In the genomic region with DNA sequence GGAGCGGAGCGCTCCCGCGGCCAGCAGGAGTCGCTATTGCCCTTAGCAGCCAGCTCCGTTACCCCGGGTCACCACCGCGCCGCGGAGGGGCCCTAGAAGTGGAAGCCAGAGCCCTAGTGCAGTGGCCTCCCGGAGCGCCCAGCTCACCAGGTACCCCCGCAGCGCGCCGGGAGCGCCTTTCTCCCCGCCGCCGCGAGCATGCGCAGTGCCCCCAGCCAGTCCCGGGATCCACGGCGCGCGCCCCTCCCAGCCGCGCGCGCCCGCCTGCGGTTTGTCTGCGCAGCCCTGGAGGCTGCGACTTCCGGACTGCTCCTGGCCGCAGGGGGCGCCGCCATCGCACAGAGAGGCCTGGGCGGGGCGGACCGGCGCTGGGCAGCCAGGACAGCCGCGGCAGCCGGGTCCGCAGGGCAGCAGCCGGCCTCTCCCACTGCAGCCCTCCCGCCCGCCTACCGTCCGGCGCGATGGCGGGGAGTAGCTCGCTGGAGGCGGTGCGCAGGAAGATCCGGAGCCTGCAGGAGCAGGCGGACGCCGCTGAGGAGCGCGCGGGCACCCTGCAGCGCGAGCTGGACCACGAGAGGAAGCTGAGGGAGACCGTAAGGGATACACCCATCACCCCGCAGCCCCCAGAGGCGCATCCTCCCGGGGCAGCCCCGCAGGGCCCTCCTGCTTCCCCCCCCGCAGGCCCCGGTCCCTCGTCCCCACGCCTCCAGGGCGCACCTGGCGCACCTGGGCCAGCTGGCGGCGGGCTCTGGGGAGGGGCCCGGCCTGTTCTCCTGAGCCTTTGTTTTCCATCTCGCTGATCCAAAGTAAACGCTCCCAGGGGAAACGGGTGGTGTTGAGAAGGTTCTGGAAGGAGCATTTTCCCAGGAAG, we compare ENCODE assay signal across 8 cellular contexts. TPM values are rescaled to one million over a fixed set of nuclear protein-coding genes. Genes with fewer than 3 reads are reported as not detected.
A peak's percentile ranks its signal among the peaks of the same experiment; 100 is the strongest.
DNase-seq lines count a peak whose midpoint lies in the region; ATAC-seq and TF ChIP-seq lines count a peak whose summit lies in the region.

No MANE protein-coding gene starts in this region.

- intact Hi-C loops in activated CD8-positive, alpha-beta T cell treated with anti-CD3 and anti-CD28 coated beads for 36 hours (cut with micrococcal nuclease): loop anchor here (5.0 kb wide), 2 partner anchors 44 to 354 kb away; no protein-coding TSS in a partner anchor

- POLR2A ChIA-PET in activated CD8-positive, alpha-beta T cell treated with anti-CD3 and anti-CD28 coated beads for 36 hours (lab: Charles Lee): interaction anchor here (0.7 to 1.2 kb wide), 2 partner anchors 8 to 660 kb away, joined by 3 read pairs; no protein-coding TSS in a partner anchor

- H3K4me1 ChIP-seq in CD4-positive, CD25-positive, alpha-beta regulatory T cell (ENCODE audit: control insufficient read depth, insufficient read depth, low read length, poor library complexity, severe bottlenecking): peaks cover 26% of the 10 kb centered on the region
- peaks cover 32% of the 10 kb centered on the region for H3K4me1 ChIP-seq in ectodermal cell (ENCODE audit: control insufficient read depth, insufficient read depth, low read length)

- H3K36me3 Mint-ChIP-seq in CD4-positive, CD25-positive, alpha-beta regulatory T cell: no peaks in the 10 kb centered on the region
- no peaks in the 10 kb centered on the region for H3K36me3 Mint-ChIP-seq in activated CD8-positive, alpha-beta T cell treated with anti-CD3 and anti-CD28 coated beads for 36 hours (ENCODE audit: low read depth)

- no peaks in the 10 kb centered on the region for H3K9me3 Mint-ChIP-seq in CD4-positive, CD25-positive, alpha-beta regulatory T cell
- no peaks in the 10 kb centered on the region for H3K9me3 Mint-ChIP-seq in activated CD8-positive, alpha-beta T cell treated with anti-CD3 and anti-CD28 coated beads for 36 hours

- no peaks in the 10 kb centered on the region for H3K36me3 ChIP-seq in CD4-positive, CD25-positive, alpha-beta regulatory T cell (ENCODE audit: control insufficient read depth, insufficient read depth, low read length)
- H3K36me3 ChIP-seq in ectodermal cell (ENCODE audit: control insufficient read depth, insufficient read depth, low read length): peaks cover 9% of the 10 kb centered on the region

- H3K4me1 Mint-ChIP-seq in CD4-positive, CD25-positive, alpha-beta regulatory T cell: peaks cover 8 to 33% (median 18%) of the 10 kb centered on the region in 4 donors
- peaks cover 7% of the 10 kb centered on the region for H3K4me1 Mint-ChIP-seq in activated CD8-positive, alpha-beta T cell treated with anti-CD3 and anti-CD28 coated beads for 36 hours (ENCODE audit: low read depth)

- H3K27me3 ChIP-seq in CD4-positive, CD25-positive, alpha-beta regulatory T cell (ENCODE audit: control insufficient read depth, insufficient read depth, low read length): peaks cover 31% of the 10 kb centered on the region
- no peaks in the 10 kb centered on the region for H3K27me3 ChIP-seq in ectodermal cell (ENCODE audit: control insufficient read depth, insufficient read depth, low read length, poor library complexity, severe bottlenecking)

- peak overlapping the region; percentile 93 to 95 (median 94) for H3K4me3 Mint-ChIP-seq in CD4-positive, CD25-positive, alpha-beta regulatory T cell
- peak overlapping the region; percentile 90 for H3K4me3 Mint-ChIP-seq in activated CD8-positive, alpha-beta T cell treated with anti-CD3 and anti-CD28 coated beads for 36 hours

- H3K4me3 ChIP-seq in CD4-positive, CD25-positive, alpha-beta regulatory T cell (ENCODE audit: low read depth, low read length): peak overlapping the region; percentile 79
- peak overlapping the region; percentile 45 for H3K4me3 ChIP-seq in ectodermal cell (ENCODE audit: insufficient read depth, low read depth, low read length)

- H3K27ac Mint-ChIP-seq in CD4-positive, CD25-positive, alpha-beta regulatory T cell: peak overlapping the region in 2 of 3 donors; percentile 23 to 87
- peak overlapping the region; percentile 75 for H3K27ac Mint-ChIP-seq in activated CD8-positive, alpha-beta T cell treated with anti-CD3 and anti-CD28 coated beads for 36 hours

- CTCF ChIA-PET in activated CD8-positive, alpha-beta T cell treated with anti-CD3 and anti-CD28 coated beads for 36 hours (lab: Charles Lee): interaction anchor here (0.6 to 6.7 kb wide), 71 partner anchors 9 to 548 kb away, joined by 3 to 123 read pairs (median 4); a partner anchor contains a TSS

- DNase-seq in CD4-positive, CD25-positive, alpha-beta regulatory T cell: peak; percentile 80 to 84 (median 82)
- DNase-seq in NCI-H774 (lab: John Stamatoyannopoulos, UW): peak; percentile 90
- peak; percentile 91 for DNase-seq in activated CD8-positive, alpha-beta T cell treated with anti-CD3 and anti-CD28 coated beads for 36 hours
- DNase-seq in medulla oblongata (ENCODE audit: extremely low spot score): peak; percentile 92
- DNase-seq in stimulated activated CD4-positive, alpha-beta T cell treated with anti-CD3 and anti-CD28 coated beads, TNF-alpha, amount 100 ng/mL, for 48 hours (ENCODE audit: low read depth in 3 of 3): peak; percentile 71 to 75 (median 75)

- H3K9me3 ChIP-seq in CD4-positive, CD25-positive, alpha-beta regulatory T cell (ENCODE audit: control insufficient read depth in 2 of 2, low read length in 2 of 2): no peaks in the 10 kb centered on the region
- H3K9me3 ChIP-seq in ectodermal cell (ENCODE audit: control insufficient read depth, low read length): no peaks in the 10 kb centered on the region

- WGBS in ectodermal cell, 2 experiments: 2% methylated on average over 87 of the region's 87 CpGs

- H3K27me3 Mint-ChIP-seq in CD4-positive, CD25-positive, alpha-beta regulatory T cell: peaks cover 51% of the 10 kb centered on the region
- peaks cover 36% of the 10 kb centered on the region for H3K27me3 Mint-ChIP-seq in activated CD8-positive, alpha-beta T cell treated with anti-CD3 and anti-CD28 coated beads for 36 hours

- peak; percentile 86 to 87 for ATAC-seq in CD4-positive, CD25-positive, alpha-beta regulatory T cell (ENCODE audit: low read depth in 2 of 2)
- ATAC-seq in GM19438 (IDR thresholded peaks at IDR 0.05; ENCODE audit: low read depth, unreplicated experiment) (peak; percentile 86), HG03565 (IDR thresholded peaks at IDR 0.05; ENCODE audit: unreplicated experiment) (peak; percentile 80)
- ATAC-seq in activated CD8-positive, alpha-beta T cell treated with anti-CD3 and anti-CD28 coated beads for 36 hours: peak; percentile 87

- peak overlapping the region; percentile 56 for H3K27ac ChIP-seq in CD4-positive, CD25-positive, alpha-beta regulatory T cell (ENCODE audit: insufficient read depth, low read length, poor library complexity, severe bottlenecking)
- H3K27ac ChIP-seq in ectodermal cell (ENCODE audit: insufficient read depth, low read depth, low read length, poor library complexity, severe bottlenecking): peak overlapping the region; percentile 52

- peak; percentile 99 for TF ChIP-seq CTCF in activated CD8-positive, alpha-beta T cell treated with anti-CD3 and anti-CD28 coated beads for 36 hours (IDR thresholded peaks at IDR 0.05)

RNA-seq across cellular contexts. Expression of a gene that starts 5.8 kb away (rescaled TPM):
- total RNA-seq in CD4-positive, CD25-positive, alpha-beta regulatory T cell: 11.2 TPM
- polyA plus RNA-seq in CD4-positive, CD25-positive, alpha-beta regulatory T cell: 10 to 100 TPM in 2 of 4 donors, 1 to 10 TPM in 2; 7.2 to 12.1 (median 9.5) TPM
- total RNA-seq in activated CD8-positive, alpha-beta T cell treated with anti-CD3 and anti-CD28 coated beads for 36 hours: 1 to 10 TPM; 6.0 to 6.3 TPM
- 870 TPM for polyA plus RNA-seq in ectodermal cell (2013, experiment 1 of 4)
- polyA plus RNA-seq in ectodermal cell (2013, experiment 2 of 4): 825 TPM
- polyA plus RNA-seq in ectodermal cell (2013, experiment 3 of 4): 574 TPM
- 642 TPM for polyA plus RNA-seq in ectodermal cell (2013, experiment 4 of 4)

Comparison
In these comparisons a context has a peak if more than half of its experiments do, and no peak if none do; other contexts are left out.
1. Peak in every context shown above with its lines: DNase-seq, ATAC-seq, H3K4me3 ChIP-seq and H3K27ac ChIP-seq.